1 cellular context compared by ENCODE assay signal in genomic region chr12:26768611-26769603, GRCh38.
TF ChIP-seq lines count a peak whose summit lies in the region.

No MANE protein-coding gene starts in this region.

TF ChIP-seq in HepG2, 621 proteins besides CTCF, POLR2A, EP300 and RAD21 (continued from another document and continues in another):
- TF ChIP-seq ZNF318 (CRISPR knock-in tag; IDR thresholded peaks at IDR 0.05): no peak
- TF ChIP-seq ATF7-NPFF (CRISPR knock-in tag; IDR thresholded peaks at IDR 0.05; ENCODE audit: low read depth): no peak
- TF ChIP-seq ZNF292 (CRISPR knock-in tag; IDR thresholded peaks at IDR 0.05; ENCODE audit: borderline replicate concordance, low read depth): no peak
- peak; percentile 72; the same call in 1 of the 2 replicates for TF ChIP-seq NCOA1 (CRISPR knock-in tag; IDR thresholded peaks at IDR 0.05)
- peak; percentile 96 for TF ChIP-seq FOXP1 (IDR thresholded peaks at IDR 0.05)
- peak; percentile 100 for TF ChIP-seq FOXP1 (CRISPR knock-in tag; IDR thresholded peaks at IDR 0.05)
- TF ChIP-seq RFX5 (IDR thresholded peaks at IDR 0.05; ENCODE audit: low read depth, low read length): no peak
- peak; percentile 92 for TF ChIP-seq KDM4B (CRISPR knock-in tag; IDR thresholded peaks at IDR 0.05)
- TF ChIP-seq DPF2 (CRISPR knock-in tag; IDR thresholded peaks at IDR 0.05; ENCODE audit: borderline replicate concordance, low read depth): peak; percentile 96
- TF ChIP-seq ZNF75D (CRISPR knock-in tag; IDR thresholded peaks at IDR 0.05; ENCODE audit: borderline replicate concordance): no peak
- TF ChIP-seq, protein P1, sequence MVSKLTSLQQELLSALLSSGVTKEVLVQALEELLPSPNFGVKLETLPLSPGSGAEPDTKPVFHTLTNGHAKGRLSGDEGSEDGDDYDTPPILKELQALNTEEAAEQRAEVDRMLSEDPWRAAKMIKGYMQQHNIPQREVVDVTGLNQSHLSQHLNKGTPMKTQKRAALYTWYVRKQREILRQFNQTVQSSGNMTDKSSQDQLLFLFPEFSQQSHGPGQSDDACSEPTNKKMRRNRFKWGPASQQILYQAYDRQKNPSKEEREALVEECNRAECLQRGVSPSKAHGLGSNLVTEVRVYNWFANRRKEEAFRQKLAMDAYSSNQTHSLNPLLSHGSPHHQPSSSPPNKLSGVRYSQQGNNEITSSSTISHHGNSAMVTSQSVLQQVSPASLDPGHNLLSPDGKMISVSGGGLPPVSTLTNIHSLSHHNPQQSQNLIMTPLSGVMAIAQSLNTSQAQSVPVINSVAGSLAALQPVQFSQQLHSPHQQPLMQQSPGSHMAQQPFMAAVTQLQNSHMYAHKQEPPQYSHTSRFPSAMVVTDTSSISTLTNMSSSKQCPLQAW (CRISPR knock-in tag; IDR thresholded peaks at IDR 0.05): peak; percentile 98
- no peak for TF ChIP-seq ZNF660 (CRISPR knock-in tag; IDR thresholded peaks at IDR 0.05; ENCODE audit: borderline replicate concordance, low read depth)
- TF ChIP-seq KDM5A (IDR thresholded peaks at IDR 0.05; ENCODE audit: borderline replicate concordance, low read length): no peak
- peak; percentile 39; the same call in 1 of the 2 replicates for TF ChIP-seq ZNF574 (CRISPR knock-in tag; IDR thresholded peaks at IDR 0.05)
- TF ChIP-seq SIX4 (CRISPR knock-in tag; IDR thresholded peaks at IDR 0.05): peak; percentile 91
- no peak for TF ChIP-seq IRF9 (CRISPR knock-in tag; IDR thresholded peaks at IDR 0.05; ENCODE audit: borderline replicate concordance)
- TF ChIP-seq RORA (CRISPR knock-in tag; IDR thresholded peaks at IDR 0.05): no peak
- no peak for TF ChIP-seq BRCA1 (CRISPR knock-in tag; IDR thresholded peaks at IDR 0.05)
- TF ChIP-seq ZNF558 (CRISPR knock-in tag; IDR thresholded peaks at IDR 0.05; ENCODE audit: borderline replicate concordance): no peak
- TF ChIP-seq EHMT2 (IDR thresholded peaks at IDR 0.05; ENCODE audit: borderline replicate concordance, low read depth, low read length): peak; percentile 88; the same call in 1 of the 2 replicates
- peak; percentile 93 for TF ChIP-seq SAP130 (CRISPR knock-in tag; IDR thresholded peaks at IDR 0.05; ENCODE audit: low read depth)
- no peak for TF ChIP-seq ZNF260 (CRISPR knock-in tag; IDR thresholded peaks at IDR 0.05; ENCODE audit: borderline replicate concordance, low read depth)
- TF ChIP-seq MYC (CRISPR knock-in tag; IDR thresholded peaks at IDR 0.05; ENCODE audit: borderline replicate concordance): no peak
- no peak for TF ChIP-seq ZNF501 (CRISPR knock-in tag; IDR thresholded peaks at IDR 0.05)
- TF ChIP-seq POGK (CRISPR knock-in tag; conservative IDR thresholded peaks at IDR 0.05): 0 out of 2 replicates have a peak, but pooled peaks have one; percentile 59
- peak; percentile 92 for TF ChIP-seq IKZF5 (CRISPR knock-in tag; IDR thresholded peaks at IDR 0.05)
- peak in 1 of 2 experiments; percentile 92; a peak in 2 of 4 replicates for TF ChIP-seq KLF16 (CRISPR knock-in tag; IDR thresholded peaks at IDR 0.05)
- TF ChIP-seq, protein P2, sequence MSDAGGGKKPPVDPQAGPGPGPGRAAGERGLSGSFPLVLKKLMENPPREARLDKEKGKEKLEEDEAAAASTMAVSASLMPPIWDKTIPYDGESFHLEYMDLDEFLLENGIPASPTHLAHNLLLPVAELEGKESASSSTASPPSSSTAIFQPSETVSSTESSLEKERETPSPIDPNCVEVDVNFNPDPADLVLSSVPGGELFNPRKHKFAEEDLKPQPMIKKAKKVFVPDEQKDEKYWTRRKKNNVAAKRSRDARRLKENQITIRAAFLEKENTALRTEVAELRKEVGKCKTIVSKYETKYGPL (CRISPR knock-in tag; IDR thresholded peaks at IDR 0.05): no peak; the same call in 1 of the 2 replicates
- peak; percentile 98 for TF ChIP-seq MED8 (CRISPR knock-in tag; IDR thresholded peaks at IDR 0.05; ENCODE audit: insufficient replicate concordance)
- peak; percentile 81 for TF ChIP-seq MAFF (IDR thresholded peaks at IDR 0.05; ENCODE audit: low read depth, low read length)
- TF ChIP-seq ZNF577 (CRISPR knock-in tag; IDR thresholded peaks at IDR 0.05; ENCODE audit: borderline replicate concordance, low read depth): no peak
- TF ChIP-seq EEA1 (CRISPR knock-in tag; IDR thresholded peaks at IDR 0.05; ENCODE audit: borderline replicate concordance): no peak
- TF ChIP-seq CCDC6 (CRISPR knock-in tag; IDR thresholded peaks at IDR 0.05): peak; percentile 45; the same call in 1 of the 2 replicates
- TF ChIP-seq, protein P3, sequence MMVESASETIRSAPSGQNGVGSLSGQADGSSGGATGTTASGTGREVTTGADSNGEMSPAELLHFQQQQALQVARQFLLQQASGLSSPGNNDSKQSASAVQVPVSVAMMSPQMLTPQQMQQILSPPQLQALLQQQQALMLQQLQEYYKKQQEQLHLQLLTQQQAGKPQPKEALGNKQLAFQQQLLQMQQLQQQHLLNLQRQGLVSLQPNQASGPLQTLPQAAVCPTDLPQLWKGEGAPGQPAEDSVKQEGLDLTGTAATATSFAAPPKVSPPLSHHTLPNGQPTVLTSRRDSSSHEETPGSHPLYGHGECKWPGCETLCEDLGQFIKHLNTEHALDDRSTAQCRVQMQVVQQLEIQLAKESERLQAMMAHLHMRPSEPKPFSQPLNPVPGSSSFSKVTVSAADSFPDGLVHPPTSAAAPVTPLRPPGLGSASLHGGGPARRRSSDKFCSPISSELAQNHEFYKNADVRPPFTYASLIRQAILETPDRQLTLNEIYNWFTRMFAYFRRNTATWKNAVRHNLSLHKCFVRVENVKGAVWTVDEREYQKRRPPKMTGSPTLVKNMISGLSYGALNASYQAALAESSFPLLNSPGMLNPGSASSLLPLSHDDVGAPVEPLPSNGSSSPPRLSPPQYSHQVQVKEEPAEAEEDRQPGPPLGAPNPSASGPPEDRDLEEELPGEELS (CRISPR knock-in tag; IDR thresholded peaks at IDR 0.05): peak; percentile 100
- TF ChIP-seq, protein P4, sequence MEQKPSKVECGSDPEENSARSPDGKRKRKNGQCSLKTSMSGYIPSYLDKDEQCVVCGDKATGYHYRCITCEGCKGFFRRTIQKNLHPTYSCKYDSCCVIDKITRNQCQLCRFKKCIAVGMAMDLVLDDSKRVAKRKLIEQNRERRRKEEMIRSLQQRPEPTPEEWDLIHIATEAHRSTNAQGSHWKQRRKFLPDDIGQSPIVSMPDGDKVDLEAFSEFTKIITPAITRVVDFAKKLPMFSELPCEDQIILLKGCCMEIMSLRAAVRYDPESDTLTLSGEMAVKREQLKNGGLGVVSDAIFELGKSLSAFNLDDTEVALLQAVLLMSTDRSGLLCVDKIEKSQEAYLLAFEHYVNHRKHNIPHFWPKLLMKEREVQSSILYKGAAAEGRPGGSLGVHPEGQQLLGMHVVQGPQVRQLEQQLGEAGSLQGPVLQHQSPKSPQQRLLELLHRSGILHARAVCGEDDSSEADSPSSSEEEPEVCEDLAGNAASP (CRISPR knock-in tag; IDR thresholded peaks at IDR 0.05; ENCODE audit: borderline replicate concordance): peak; percentile 93
- TF ChIP-seq ZNF256 (CRISPR knock-in tag; conservative IDR thresholded peaks at IDR 0.05): no peak
- TF ChIP-seq ZNF496 (CRISPR knock-in tag; IDR thresholded peaks at IDR 0.05; ENCODE audit: insufficient replicate concordance): no peak
- no peak for TF ChIP-seq MTF1 (CRISPR knock-in tag; IDR thresholded peaks at IDR 0.05)
- TF ChIP-seq KLF13 (CRISPR knock-in tag; IDR thresholded peaks at IDR 0.05): no peak
- TF ChIP-seq REXO4 (CRISPR knock-in tag; IDR thresholded peaks at IDR 0.05; ENCODE audit: borderline replicate concordance): no peak
- peak; percentile 96 for TF ChIP-seq SOX13 (IDR thresholded peaks at IDR 0.05)
- peak in 1 of 2 experiments; percentile 99; a peak in 2 of 4 replicates for TF ChIP-seq SOX13 (CRISPR knock-in tag; conservative IDR thresholded peaks at IDR 0.05 in 1 of 2, IDR thresholded peaks at IDR 0.05 in 1 of 2)
